Comparison of ENCODE assay signal across 31 cellular contexts in the genomic region with DNA sequence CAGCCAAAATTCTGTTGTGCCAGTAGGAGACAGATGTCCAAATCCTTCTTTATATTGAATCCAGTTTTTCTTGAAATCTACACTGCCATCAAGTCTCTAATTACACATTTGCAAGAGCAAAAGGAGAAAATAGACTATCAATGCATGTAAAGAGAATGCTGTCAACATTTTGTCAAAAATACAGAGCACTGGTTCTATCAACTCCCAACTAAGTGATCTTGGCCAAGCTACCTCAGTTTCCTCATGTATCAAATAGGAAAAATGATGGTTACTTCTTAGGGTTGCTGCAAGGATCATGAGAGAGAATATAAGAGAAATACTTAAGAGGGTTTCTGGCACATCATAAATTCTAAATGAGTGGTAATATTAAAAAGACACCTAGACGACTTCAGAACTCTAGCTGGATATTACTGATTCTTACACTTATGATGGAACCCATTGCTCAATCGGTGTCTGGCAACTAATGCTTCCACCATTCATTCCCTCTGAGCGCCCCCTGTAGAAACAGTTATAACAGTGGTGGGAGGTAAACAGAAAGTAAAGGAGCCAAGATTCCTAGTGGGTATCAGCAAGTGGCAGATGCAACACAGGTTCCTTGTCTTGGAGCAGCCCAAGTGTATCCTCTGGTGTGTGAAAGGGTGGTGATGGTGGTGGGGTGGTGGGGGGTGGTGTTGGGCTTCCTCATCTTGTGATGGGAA. TPM values are rescaled to one million over a fixed set of nuclear protein-coding genes. Genes with fewer than 3 reads are reported as not detected.
"Had no signal": no experiment of that assay in that cellular context is flagged by ENCODE, and none has a peak within 500 bp of the region (broad histone marks: within the 10 kb centered on the region; RNA-seq: fewer than 3 reads in every experiment).

No MANE protein-coding gene starts in this region.

- H3K27ac ChIP-seq: colonic mucosa, esophagus muscularis mucosa, foreskin keratinocyte, gastroesophageal sphincter, heart left ventricle, left ventricle myocardium inferior, lower lobe of right lung, ovary, psoas muscle, skin epidermis, thoracic aorta, tibial nerve, upper lobe of left lung, uterus had no signal

- ATAC-seq: foreskin keratinocyte; gastroesophageal sphincter; heart left ventricle; left cardiac atrium; lower lobe of right lung; naive thymus-derived CD8-positive, alpha-beta T cell; psoas muscle; right cardiac atrium; stimulated activated naive B cell treated with anti-CD40 and anti-IgM and Interleukin-4, amounts not matched to agents 10 μg/mL and 1 μg/mL and 100 μg/mL, for 72 hours had no signal

- H3K9me3 ChIP-seq: colonic mucosa, esophagus muscularis mucosa, gastroesophageal sphincter, heart left ventricle, left ventricle myocardium inferior, lower lobe of right lung, ovary, psoas muscle, thoracic aorta, tibial nerve, upper lobe of left lung, uterus had no signal

- H3K27me3 ChIP-seq: colonic mucosa, ovary, tibial nerve, upper lobe of left lung had no signal

- H3K4me1 ChIP-seq: colonic mucosa, esophagus muscularis mucosa, foreskin keratinocyte, gastroesophageal sphincter, heart left ventricle, left ventricle myocardium inferior, lower lobe of right lung, psoas muscle, tibial nerve, upper lobe of left lung, uterus had no signal

- H3K4me3 ChIP-seq: colonic mucosa, esophagus muscularis mucosa, gastroesophageal sphincter, heart left ventricle, left ventricle myocardium inferior, lower lobe of right lung, ovary, psoas muscle, skin epidermis, thoracic aorta, tibial nerve, upper lobe of left lung, uterus had no signal

- DNase-seq: colonic mucosa; effector CD8-positive, alpha-beta T cell; foreskin keratinocyte; heart left ventricle; hippocampal formation; left cardiac atrium; left ventricle myocardium inferior; lower lobe of right lung; naive thymus-derived CD8-positive, alpha-beta T cell; nephron progenitor cell; nucleus accumbens; ovary; posterior cingulate gyrus; psoas muscle; right cardiac atrium; stimulated activated CD4-positive, alpha-beta T cell treated with anti-CD3 and anti-CD28 coated beads, Interleukin-15, amount 100 ng/mL, for 24 hours; stimulated activated CD4-positive, alpha-beta T cell treated with anti-CD3 and anti-CD28 coated beads, Interleukin-2, amount 100 ng/mL, for 48 hours; stimulated activated naive B cell treated with anti-CD40 and anti-IgM and Interleukin-4, amounts not matched to agents 10 μg/mL and 1 μg/mL and 100 μg/mL, for 72 hours; upper lobe of left lung; uterus had no signal

- H3K36me3 ChIP-seq: colonic mucosa, esophagus muscularis mucosa, gastroesophageal sphincter, heart left ventricle, left ventricle myocardium inferior, lower lobe of right lung, ovary, thoracic aorta, tibial nerve, upper lobe of left lung, uterus had no signal

RNA-seq across cellular contexts. Expression of a gene that starts 3.8 kb away (rescaled TPM):
- total RNA-seq: endothelial cell of umbilical vein; esophagus muscularis mucosa; fibroblast of lung; foreskin keratinocyte; gastroesophageal sphincter; kidney epithelial cell; left ventricle myocardium inferior; mesenteric fat pad; myocyte; naive thymus-derived CD8-positive, alpha-beta T cell; thoracic aorta; tibial nerve had no signal
- polyA plus RNA-seq: endothelial cell of umbilical vein; fibroblast of lung; foreskin keratinocyte; naive thymus-derived CD8-positive, alpha-beta T cell had no signal

RNA-seq across cellular contexts. Expression of a gene that starts 18.2 kb away (rescaled TPM):
- total RNA-seq: endothelial cell of umbilical vein; epithelial cell of proximal tubule; esophagus muscularis mucosa; fibroblast of lung; foreskin keratinocyte; kidney epithelial cell; left ventricle myocardium inferior; mesenteric fat pad; myocyte; naive thymus-derived CD8-positive, alpha-beta T cell; thoracic aorta had no signal
- polyA plus RNA-seq: endothelial cell of umbilical vein; fibroblast of lung; foreskin keratinocyte; naive thymus-derived CD8-positive, alpha-beta T cell; ovary; psoas muscle had no signal

RNA-seq across cellular contexts. Expression of a gene that starts 45.9 kb away (rescaled TPM):
- total RNA-seq: endothelial cell of umbilical vein; esophagus muscularis mucosa; fibroblast of lung; foreskin keratinocyte; left ventricle myocardium inferior; mesenteric fat pad; myocyte; naive thymus-derived CD8-positive, alpha-beta T cell; thoracic aorta; tibial nerve had no signal
- polyA plus RNA-seq: endothelial cell of umbilical vein; fibroblast of lung; foreskin keratinocyte; naive thymus-derived CD8-positive, alpha-beta T cell; ovary; psoas muscle had no signal
